In the genomic region with DNA sequence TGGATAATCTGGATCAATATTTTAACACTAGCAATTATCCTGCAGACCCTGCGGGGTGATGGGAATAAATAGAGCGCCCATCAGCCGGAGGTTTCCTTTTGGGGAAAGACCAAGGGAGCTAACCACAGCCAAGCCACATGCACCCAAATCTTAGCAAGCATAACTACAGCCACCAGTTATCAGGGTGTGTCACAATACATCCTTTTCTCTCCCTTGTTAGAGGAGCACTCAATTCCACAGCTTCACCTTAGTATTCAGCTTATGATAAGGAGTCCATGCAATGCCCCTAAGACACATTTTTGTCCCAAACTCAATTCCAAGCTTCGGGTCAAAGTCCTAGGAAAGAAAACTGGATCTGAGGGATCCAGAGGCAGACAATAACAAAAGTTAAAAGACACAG, we compare ENCODE assay signal across 1 cellular context.
TF ChIP-seq lines count a peak whose summit lies in the region.

No MANE protein-coding gene starts in this region.

TF ChIP-seq in WTC11, 78 proteins besides CTCF, POLR2A, EP300 and RAD21 (continued from another document):
- TF ChIP-seq, protein P1, sequence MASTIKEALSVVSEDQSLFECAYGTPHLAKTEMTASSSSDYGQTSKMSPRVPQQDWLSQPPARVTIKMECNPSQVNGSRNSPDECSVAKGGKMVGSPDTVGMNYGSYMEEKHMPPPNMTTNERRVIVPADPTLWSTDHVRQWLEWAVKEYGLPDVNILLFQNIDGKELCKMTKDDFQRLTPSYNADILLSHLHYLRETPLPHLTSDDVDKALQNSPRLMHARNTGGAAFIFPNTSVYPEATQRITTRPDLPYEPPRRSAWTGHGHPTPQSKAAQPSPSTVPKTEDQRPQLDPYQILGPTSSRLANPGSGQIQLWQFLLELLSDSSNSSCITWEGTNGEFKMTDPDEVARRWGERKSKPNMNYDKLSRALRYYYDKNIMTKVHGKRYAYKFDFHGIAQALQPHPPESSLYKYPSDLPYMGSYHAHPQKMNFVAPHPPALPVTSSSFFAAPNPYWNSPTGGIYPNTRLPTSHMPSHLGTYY (CRISPR knock-in tag; IDR thresholded peaks at IDR 0.05) = no peak
- TF ChIP-seq, protein P2, sequence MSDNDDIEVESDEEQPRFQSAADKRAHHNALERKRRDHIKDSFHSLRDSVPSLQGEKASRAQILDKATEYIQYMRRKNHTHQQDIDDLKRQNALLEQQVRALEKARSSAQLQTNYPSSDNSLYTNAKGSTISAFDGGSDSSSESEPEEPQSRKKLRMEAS (CRISPR knock-in tag; IDR thresholded peaks at IDR 0.05) = no peak
- TF ChIP-seq NR2C2 (CRISPR knock-in tag; IDR thresholded peaks at IDR 0.05) = no peak
TF ChIP-seq in WTC11: peak in this region for 0.
